ENCODE assay signal across 13 cellular contexts in genomic region chr14:64423987-64424386, GRCh38. TPM values are rescaled to one million over a fixed set of nuclear protein-coding genes. Genes with fewer than 3 reads are reported as not detected.
DNase-seq lines count a peak whose midpoint lies in the region; ATAC-seq and TF ChIP-seq lines count a peak whose summit lies in the region.
"Had no signal": no experiment of that assay in that cellular context is flagged by ENCODE, and none has a peak within 500 bp of the region (broad histone marks: within the 10 kb centered on the region; RNA-seq: fewer than 3 reads in every experiment).

No MANE protein-coding gene starts in this region.

- H3K9me3 Mint-ChIP-seq in activated naive CD4-positive, alpha-beta T cell treated with anti-CD3 and anti-CD28 coated beads, Interleukin-2, amount 50 U/mL, for 72 hours = no peaks in the 10 kb centered on the region
- no peaks in the 10 kb centered on the region for H3K9me3 Mint-ChIP-seq in activated naive CD4-positive, alpha-beta T cell treated with anti-CD3 and anti-CD28 coated beads, Interleukin-2, amount 10 ng/mL, durations not matched to agents 7 days and 5 days
- no peaks in the 10 kb centered on the region for H3K9me3 Mint-ChIP-seq in activated CD4-positive, alpha-beta memory T cell treated with anti-CD3 and anti-CD28 coated beads for 36 hours

- no peaks in the 10 kb centered on the region for H3K9me3 ChIP-seq in WERI-Rb-1 (ENCODE audit: severe bottlenecking)
- H3K9me3 ChIP-seq: gastrocnemius medialis, thyroid gland had no signal

- no peak for TF ChIP-seq CTCF in fibroblast of mammary gland (conservative IDR thresholded peaks at IDR 0.05; ENCODE audit: control insufficient read depth, insufficient read depth, low read depth, low read length)
- TF ChIP-seq CTCF in WERI-Rb-1 (IDR thresholded peaks at IDR 0.05; ENCODE audit: low read depth, low read length) = no peak

- no peak overlapping the region for H3K4me3 Mint-ChIP-seq in activated naive CD4-positive, alpha-beta T cell treated with anti-CD3 and anti-CD28 coated beads, Interleukin-2, amount 10 ng/mL, durations not matched to agents 7 days and 5 days
- no peak overlapping the region for H3K4me3 Mint-ChIP-seq in activated CD4-positive, alpha-beta memory T cell treated with anti-CD3 and anti-CD28 coated beads for 36 hours

- POLR2A ChIA-PET in activated CD4-positive, alpha-beta memory T cell treated with anti-CD3 and anti-CD28 coated beads for 36 hours (lab: Charles Lee) = interaction anchor here (1.6 to 2.4 kb wide), 4 partner anchors 21 to 89 kb away, joined by 3 to 9 read pairs (median 7); partner anchors contain the start of genes MTHFD1, ZBTB1 and ZBTB25

- no peak overlapping the region for H3K4me3 ChIP-seq in fibroblast of mammary gland (ENCODE audit: control insufficient read depth, low read depth, low read length)
- no peak overlapping the region for H3K4me3 ChIP-seq in WERI-Rb-1 (ENCODE audit: low read depth, low read length)
- H3K4me3 ChIP-seq: gastrocnemius medialis, thyroid gland had no signal

- H3K27me3 ChIP-seq in WERI-Rb-1 (ENCODE audit: insufficient read depth, low read depth, severe bottlenecking) = no peaks in the 10 kb centered on the region
- H3K27me3 ChIP-seq: gastrocnemius medialis, thyroid gland had no signal

- H3K4me1 Mint-ChIP-seq in activated naive CD4-positive, alpha-beta T cell treated with anti-CD3 and anti-CD28 coated beads, Interleukin-2, amount 10 ng/mL, durations not matched to agents 7 days and 5 days = no peaks in the 10 kb centered on the region
- H3K4me1 Mint-ChIP-seq in activated CD4-positive, alpha-beta memory T cell treated with anti-CD3 and anti-CD28 coated beads for 36 hours (ENCODE audit: low read depth) = peaks cover 25% of the 10 kb centered on the region

- DNase-seq in activated naive CD4-positive, alpha-beta T cell treated with anti-CD3 and anti-CD28 coated beads, Interleukin-2, amount 50 U/mL, for 72 hours (ENCODE audit: low spot score in 2 of 2) = no peak
- DNase-seq in activated naive CD4-positive, alpha-beta T cell treated with anti-CD3 and anti-CD28 coated beads, Interleukin-2, amount 10 ng/mL, durations not matched to agents 7 days and 5 days = no peak
- DNase-seq in activated CD4-positive, alpha-beta memory T cell treated with anti-CD3 and anti-CD28 coated beads for 36 hours = peak; percentile 55
- DNase-seq in fibroblast of mammary gland (ENCODE audit: low read depth) (peak; percentile 85), WERI-Rb-1 (no peak), T1000 (lab: John Stamatoyannopoulos, UW) (no peak), NCI-H2107 (lab: John Stamatoyannopoulos, UW) (no peak)
- DNase-seq: gastrocnemius medialis, midbrain, SIG-M5, thyroid gland had no signal

- H3K36me3 Mint-ChIP-seq in activated naive CD4-positive, alpha-beta T cell treated with anti-CD3 and anti-CD28 coated beads, Interleukin-2, amount 50 U/mL, for 72 hours = peaks cover 32 to 44% of the 10 kb centered on the region in 2 donors
- peaks cover 49% of the 10 kb centered on the region for H3K36me3 Mint-ChIP-seq in activated naive CD4-positive, alpha-beta T cell treated with anti-CD3 and anti-CD28 coated beads, Interleukin-2, amount 10 ng/mL, durations not matched to agents 7 days and 5 days
- peaks cover 59% of the 10 kb centered on the region for H3K36me3 Mint-ChIP-seq in activated CD4-positive, alpha-beta memory T cell treated with anti-CD3 and anti-CD28 coated beads for 36 hours

- CTCF ChIA-PET in activated naive CD4-positive, alpha-beta T cell treated with anti-CD3 and anti-CD28 coated beads, Interleukin-2, amount 10 ng/mL, durations not matched to agents 7 days and 5 days (lab: Charles Lee) = interaction anchor here (0.6 to 5.1 kb wide), 3 partner anchors 8 to 562 kb away, joined by 3 to 41 read pairs (median 4); partner anchors contain the start of gene FNTB
- CTCF ChIA-PET in activated CD4-positive, alpha-beta memory T cell treated with anti-CD3 and anti-CD28 coated beads for 36 hours (lab: Charles Lee) = interaction anchor here (0.5 to 4.2 kb wide), 9 partner anchors 9 to 87 kb away, joined by 3 to 14 read pairs (median 3); no protein-coding TSS in a partner anchor

- intact Hi-C loops in activated CD4-positive, alpha-beta memory T cell treated with anti-CD3 and anti-CD28 coated beads for 36 hours (cut with micrococcal nuclease) = loop anchor here (2.0 kb wide), 2 partner anchors 51 to 81 kb away; partner anchors contain the start of gene ZBTB1

- peaks cover 71% of the 10 kb centered on the region for H3K36me3 ChIP-seq in WERI-Rb-1

- no peaks in the 10 kb centered on the region for H3K27me3 Mint-ChIP-seq in activated naive CD4-positive, alpha-beta T cell treated with anti-CD3 and anti-CD28 coated beads, Interleukin-2, amount 10 ng/mL, durations not matched to agents 7 days and 5 days
- H3K27me3 Mint-ChIP-seq in activated CD4-positive, alpha-beta memory T cell treated with anti-CD3 and anti-CD28 coated beads for 36 hours = no peaks in the 10 kb centered on the region

- ATAC-seq in activated naive CD4-positive, alpha-beta T cell treated with anti-CD3 and anti-CD28 coated beads, Interleukin-2, amount 50 U/mL, for 72 hours = peak in 1 of 2 donors; percentile 30
- no peak for ATAC-seq in HG02588 (IDR thresholded peaks at IDR 0.05; ENCODE audit: unreplicated experiment)
- ATAC-seq: gastrocnemius medialis had no signal

- peak overlapping the region; percentile 9 to 14 for H3K27ac Mint-ChIP-seq in activated naive CD4-positive, alpha-beta T cell treated with anti-CD3 and anti-CD28 coated beads, Interleukin-2, amount 50 U/mL, for 72 hours
- H3K27ac Mint-ChIP-seq in activated naive CD4-positive, alpha-beta T cell treated with anti-CD3 and anti-CD28 coated beads, Interleukin-2, amount 10 ng/mL, durations not matched to agents 7 days and 5 days = no peak overlapping the region
- peak overlapping the region; percentile 73 for H3K27ac Mint-ChIP-seq in activated CD4-positive, alpha-beta memory T cell treated with anti-CD3 and anti-CD28 coated beads for 36 hours

- no peak overlapping the region for H3K27ac ChIP-seq in WERI-Rb-1
- H3K27ac ChIP-seq: gastrocnemius medialis, parathyroid adenoma, thyroid gland had no signal

RNA-seq across cellular contexts. Expression of gene MTHFD1, which starts 35.8 kb away (rescaled TPM):
- total RNA-seq in activated naive CD4-positive, alpha-beta T cell treated with anti-CD3 and anti-CD28 coated beads, Interleukin-2, amount 50 U/mL, for 72 hours = 100 to 1,000 TPM; 194 to 218 TPM
- total RNA-seq in activated CD4-positive, alpha-beta memory T cell treated with anti-CD3 and anti-CD28 coated beads for 36 hours = 100 to 1,000 TPM; 212 to 221 TPM

RNA-seq across cellular contexts. Expression of gene AKAP5, which starts 41.3 kb away (rescaled TPM):
- 1 to 10 TPM; 1.4 to 1.8 TPM for total RNA-seq in activated naive CD4-positive, alpha-beta T cell treated with anti-CD3 and anti-CD28 coated beads, Interleukin-2, amount 50 U/mL, for 72 hours
- total RNA-seq in activated CD4-positive, alpha-beta memory T cell treated with anti-CD3 and anti-CD28 coated beads for 36 hours = 1 to 10 TPM in 1 of 2 experiments, under 1 TPM in 1; 0.74 to 1.1 TPM

Comparison
In these comparisons a context has a peak if more than half of its experiments do, and no peak if none do; other contexts are left out.
1. DNase-seq: peak in activated CD4-positive, alpha-beta memory T cell treated with anti-CD3 and anti-CD28 coated beads for 36 hours (single experiment) and fibroblast of mammary gland (single experiment); none in activated naive CD4-positive, alpha-beta T cell treated with anti-CD3 and anti-CD28 coated beads, Interleukin-2, amount 50 U/mL, for 72 hours (0 of 2), activated naive CD4-positive, alpha-beta T cell treated with anti-CD3 and anti-CD28 coated beads, Interleukin-2, amount 10 ng/mL, durations not matched to agents 7 days and 5 days (single experiment), WERI-Rb-1 (single experiment), T1000 (single experiment) and NCI-H2107 (single experiment).